ENCODE assay signal across 1 cellular context in the genomic region with DNA sequence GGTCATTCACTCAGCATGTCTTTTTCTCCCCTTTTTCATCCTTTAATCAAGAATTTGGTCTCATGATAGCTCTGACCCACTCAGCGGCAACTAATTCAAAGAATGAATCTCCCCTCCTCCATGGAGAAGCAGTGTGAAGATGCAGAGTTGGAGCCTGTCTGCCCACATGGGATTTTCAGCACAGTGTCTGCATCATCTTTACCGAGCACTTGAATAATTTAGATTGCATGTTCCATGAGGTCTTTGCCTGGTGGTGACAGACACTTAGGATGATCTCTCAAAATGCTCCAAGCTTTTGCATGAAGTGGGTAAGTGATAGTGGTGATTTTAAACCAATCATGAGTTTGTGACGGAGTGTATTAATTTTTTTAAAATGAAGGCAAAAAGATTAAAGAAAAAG.
TF ChIP-seq lines count a peak whose summit lies in the region.

No MANE protein-coding gene starts in this region.

TF ChIP-seq in GM23338, 12 proteins besides CTCF, POLR2A, EP300 and RAD21 (continued from another document):
- TF ChIP-seq, protein P1, sequence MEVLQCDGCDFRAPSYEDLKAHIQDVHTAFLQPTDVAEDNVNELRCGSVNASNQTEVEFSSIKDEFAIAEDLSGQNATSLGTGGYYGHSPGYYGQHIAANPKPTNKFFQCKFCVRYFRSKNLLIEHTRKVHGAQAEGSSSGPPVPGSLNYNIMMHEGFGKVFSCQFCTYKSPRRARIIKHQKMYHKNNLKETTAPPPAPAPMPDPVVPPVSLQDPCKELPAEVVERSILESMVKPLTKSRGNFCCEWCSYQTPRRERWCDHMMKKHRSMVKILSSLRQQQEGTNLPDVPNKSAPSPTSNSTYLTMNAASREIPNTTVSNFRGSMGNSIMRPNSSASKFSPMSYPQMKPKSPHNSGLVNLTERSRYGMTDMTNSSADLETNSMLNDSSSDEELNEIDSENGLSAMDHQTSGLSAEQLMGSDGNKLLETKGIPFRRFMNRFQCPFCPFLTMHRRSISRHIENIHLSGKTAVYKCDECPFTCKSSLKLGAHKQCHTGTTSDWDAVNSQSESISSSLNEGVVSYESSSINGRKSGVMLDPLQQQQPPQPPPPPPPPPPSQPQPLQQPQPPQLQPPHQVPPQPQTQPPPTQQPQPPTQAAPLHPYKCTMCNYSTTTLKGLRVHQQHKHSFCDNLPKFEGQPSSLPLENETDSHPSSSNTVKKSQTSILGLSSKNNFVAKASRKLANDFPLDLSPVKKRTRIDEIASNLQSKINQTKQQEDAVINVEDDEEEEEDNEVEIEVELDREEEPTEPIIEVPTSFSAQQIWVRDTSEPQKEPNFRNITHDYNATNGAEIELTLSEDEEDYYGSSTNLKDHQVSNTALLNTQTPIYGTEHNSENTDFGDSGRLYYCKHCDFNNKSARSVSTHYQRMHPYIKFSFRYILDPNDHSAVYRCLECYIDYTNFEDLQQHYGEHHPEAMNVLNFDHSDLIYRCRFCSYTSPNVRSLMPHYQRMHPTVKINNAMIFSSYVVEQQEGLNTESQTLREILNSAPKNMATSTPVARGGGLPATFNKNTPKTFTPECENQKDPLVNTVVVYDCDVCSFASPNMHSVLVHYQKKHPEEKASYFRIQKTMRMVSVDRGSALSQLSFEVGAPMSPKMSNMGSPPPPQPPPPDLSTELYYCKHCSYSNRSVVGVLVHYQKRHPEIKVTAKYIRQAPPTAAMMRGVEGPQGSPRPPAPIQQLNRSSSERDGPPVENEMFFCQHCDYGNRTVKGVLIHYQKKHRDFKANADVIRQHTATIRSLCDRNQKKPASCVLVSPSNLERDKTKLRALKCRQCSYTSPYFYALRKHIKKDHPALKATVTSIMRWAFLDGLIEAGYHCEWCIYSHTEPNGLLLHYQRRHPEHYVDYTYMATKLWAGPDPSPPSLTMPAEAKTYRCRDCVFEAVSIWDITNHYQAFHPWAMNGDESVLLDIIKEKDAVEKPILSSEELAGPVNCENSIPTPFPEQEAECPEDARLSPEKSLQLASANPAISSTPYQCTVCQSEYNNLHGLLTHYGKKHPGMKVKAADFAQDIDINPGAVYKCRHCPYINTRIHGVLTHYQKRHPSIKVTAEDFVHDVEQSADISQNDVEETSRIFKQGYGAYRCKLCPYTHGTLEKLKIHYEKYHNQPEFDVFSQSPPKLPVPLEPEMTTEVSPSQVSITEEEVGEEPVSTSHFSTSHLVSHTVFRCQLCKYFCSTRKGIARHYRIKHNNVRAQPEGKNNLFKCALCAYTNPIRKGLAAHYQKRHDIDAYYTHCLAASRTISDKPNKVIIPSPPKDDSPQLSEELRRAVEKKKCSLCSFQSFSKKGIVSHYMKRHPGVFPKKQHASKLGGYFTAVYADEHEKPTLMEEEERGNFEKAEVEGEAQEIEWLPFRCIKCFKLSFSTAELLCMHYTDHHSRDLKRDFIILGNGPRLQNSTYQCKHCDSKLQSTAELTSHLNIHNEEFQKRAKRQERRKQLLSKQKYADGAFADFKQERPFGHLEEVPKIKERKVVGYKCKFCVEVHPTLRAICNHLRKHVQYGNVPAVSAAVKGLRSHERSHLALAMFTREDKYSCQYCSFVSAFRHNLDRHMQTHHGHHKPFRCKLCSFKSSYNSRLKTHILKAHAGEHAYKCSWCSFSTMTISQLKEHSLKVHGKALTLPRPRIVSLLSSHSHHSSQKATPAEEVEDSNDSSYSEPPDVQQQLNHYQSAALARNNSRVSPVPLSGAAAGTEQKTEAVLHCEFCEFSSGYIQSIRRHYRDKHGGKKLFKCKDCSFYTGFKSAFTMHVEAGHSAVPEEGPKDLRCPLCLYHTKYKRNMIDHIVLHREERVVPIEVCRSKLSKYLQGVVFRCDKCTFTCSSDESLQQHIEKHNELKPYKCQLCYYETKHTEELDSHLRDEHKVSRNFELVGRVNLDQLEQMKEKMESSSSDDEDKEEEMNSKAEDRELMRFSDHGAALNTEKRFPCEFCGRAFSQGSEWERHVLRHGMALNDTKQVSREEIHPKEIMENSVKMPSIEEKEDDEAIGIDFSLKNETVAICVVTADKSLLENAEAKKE (CRISPR knock-in tag; IDR thresholded peaks at IDR 0.05), result no peak
- no peak for TF ChIP-seq POLR2AphosphoS5 (IDR thresholded peaks at IDR 0.05; ENCODE audit: low read depth)
- no peak for TF ChIP-seq CREB1 (CRISPR knock-in tag; IDR thresholded peaks at IDR 0.05; ENCODE audit: low read depth)
- TF ChIP-seq, protein P2, sequence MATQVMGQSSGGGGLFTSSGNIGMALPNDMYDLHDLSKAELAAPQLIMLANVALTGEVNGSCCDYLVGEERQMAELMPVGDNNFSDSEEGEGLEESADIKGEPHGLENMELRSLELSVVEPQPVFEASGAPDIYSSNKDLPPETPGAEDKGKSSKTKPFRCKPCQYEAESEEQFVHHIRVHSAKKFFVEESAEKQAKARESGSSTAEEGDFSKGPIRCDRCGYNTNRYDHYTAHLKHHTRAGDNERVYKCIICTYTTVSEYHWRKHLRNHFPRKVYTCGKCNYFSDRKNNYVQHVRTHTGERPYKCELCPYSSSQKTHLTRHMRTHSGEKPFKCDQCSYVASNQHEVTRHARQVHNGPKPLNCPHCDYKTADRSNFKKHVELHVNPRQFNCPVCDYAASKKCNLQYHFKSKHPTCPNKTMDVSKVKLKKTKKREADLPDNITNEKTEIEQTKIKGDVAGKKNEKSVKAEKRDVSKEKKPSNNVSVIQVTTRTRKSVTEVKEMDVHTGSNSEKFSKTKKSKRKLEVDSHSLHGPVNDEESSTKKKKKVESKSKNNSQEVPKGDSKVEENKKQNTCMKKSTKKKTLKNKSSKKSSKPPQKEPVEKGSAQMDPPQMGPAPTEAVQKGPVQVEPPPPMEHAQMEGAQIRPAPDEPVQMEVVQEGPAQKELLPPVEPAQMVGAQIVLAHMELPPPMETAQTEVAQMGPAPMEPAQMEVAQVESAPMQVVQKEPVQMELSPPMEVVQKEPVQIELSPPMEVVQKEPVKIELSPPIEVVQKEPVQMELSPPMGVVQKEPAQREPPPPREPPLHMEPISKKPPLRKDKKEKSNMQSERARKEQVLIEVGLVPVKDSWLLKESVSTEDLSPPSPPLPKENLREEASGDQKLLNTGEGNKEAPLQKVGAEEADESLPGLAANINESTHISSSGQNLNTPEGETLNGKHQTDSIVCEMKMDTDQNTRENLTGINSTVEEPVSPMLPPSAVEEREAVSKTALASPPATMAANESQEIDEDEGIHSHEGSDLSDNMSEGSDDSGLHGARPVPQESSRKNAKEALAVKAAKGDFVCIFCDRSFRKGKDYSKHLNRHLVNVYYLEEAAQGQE (IDR thresholded peaks at IDR 0.05; ENCODE audit: unreplicated experiment), result no peak
- TF ChIP-seq, protein P3, sequence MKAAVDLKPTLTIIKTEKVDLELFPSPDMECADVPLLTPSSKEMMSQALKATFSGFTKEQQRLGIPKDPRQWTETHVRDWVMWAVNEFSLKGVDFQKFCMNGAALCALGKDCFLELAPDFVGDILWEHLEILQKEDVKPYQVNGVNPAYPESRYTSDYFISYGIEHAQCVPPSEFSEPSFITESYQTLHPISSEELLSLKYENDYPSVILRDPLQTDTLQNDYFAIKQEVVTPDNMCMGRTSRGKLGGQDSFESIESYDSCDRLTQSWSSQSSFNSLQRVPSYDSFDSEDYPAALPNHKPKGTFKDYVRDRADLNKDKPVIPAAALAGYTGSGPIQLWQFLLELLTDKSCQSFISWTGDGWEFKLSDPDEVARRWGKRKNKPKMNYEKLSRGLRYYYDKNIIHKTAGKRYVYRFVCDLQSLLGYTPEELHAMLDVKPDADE (IDR thresholded peaks at IDR 0.05), result no peak
- TF ChIP-seq STAT1 (IDR thresholded peaks at IDR 0.05; ENCODE audit: unreplicated experiment), result no peak
- no peak for TF ChIP-seq NANOG (IDR thresholded peaks at IDR 0.05; ENCODE audit: borderline replicate concordance)
- TF ChIP-seq ZNF114 (CRISPR knock-in tag; IDR thresholded peaks at IDR 0.05), result no peak
- TF ChIP-seq JUNB (IDR thresholded peaks at IDR 0.05; ENCODE audit: unreplicated experiment), result no peak
- TF ChIP-seq EZH2phosphoT487 (IDR thresholded peaks at IDR 0.05; ENCODE audit: unreplicated experiment), result no peak
